In the genomic region with DNA sequence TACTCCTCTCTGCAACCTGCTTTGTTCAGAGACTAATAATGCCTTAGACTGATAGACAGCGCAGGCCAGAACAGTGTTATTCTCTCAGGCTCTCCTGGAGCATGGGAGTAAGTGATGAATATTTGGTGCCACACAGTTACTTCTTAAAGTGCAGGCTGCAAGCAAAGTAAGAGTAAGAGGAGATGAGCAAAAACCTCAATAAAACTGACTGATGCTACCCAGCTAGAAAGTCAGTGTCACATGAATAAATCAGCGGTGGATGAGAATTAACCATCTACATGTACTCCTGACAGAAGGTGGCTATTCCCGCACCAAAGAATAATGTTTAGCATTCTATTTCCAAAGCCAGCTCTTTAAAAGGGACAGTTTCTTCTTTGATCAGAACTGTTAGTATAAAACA, we compare ENCODE assay signal across 9 cellular contexts. TPM values are rescaled to one million over a fixed set of nuclear protein-coding genes. Genes with fewer than 3 reads are reported as not detected.
"Had no signal": no experiment of that assay in that cellular context is flagged by ENCODE, and none has a peak within 500 bp of the region (broad histone marks: within the 10 kb centered on the region; RNA-seq: fewer than 3 reads in every experiment).

No MANE protein-coding gene starts in this region.

- H3K27ac ChIP-seq: GM23248 had no signal

- ATAC-seq: HCT116, K562 had no signal

- H3K4me3 ChIP-seq: GM23248, HAP-1, K562 had no signal

- DNase-seq: GM23248, GOT3, H7, HFFc6, IMR-90 had no signal

RNA-seq across cellular contexts. Expression of gene TRIM9, which starts 9.9 kb away (rescaled TPM):
- total RNA-seq: HT-29 had no signal
